Comparison of ENCODE assay signal across 32 cellular contexts in genomic region chr9:97512966-97513560, GRCh38. TPM values are rescaled to one million over a fixed set of nuclear protein-coding genes. Genes with fewer than 3 reads are reported as not detected.
"Had no signal": no experiment of that assay in that cellular context is flagged by ENCODE, and none has a peak within 500 bp of the region (broad histone marks: within the 10 kb centered on the region; RNA-seq: fewer than 3 reads in every experiment).

No MANE protein-coding gene starts in this region.

- H3K36me3 Mint-ChIP-seq: activated naive CD4-positive, alpha-beta T cell treated with anti-CD3 and anti-CD28 coated beads, Interleukin-2, amount 50 U/mL, for 72 hours; natural killer cell treated with Interleukin-12 subunit alpha and Interleukin-12 subunit beta and Interleukin-15 and Interleukin-18, amount 100 ng/mL, for 72 hours; stimulated activated naive B cell treated with anti-CD40 and anti-IgM and Interleukin-4, amounts not matched to agents 10 μg/mL and 1 μg/mL and 100 μg/mL, for 72 hours had no signal

- ATAC-seq: activated CD4-positive, CD25-positive, alpha-beta regulatory T cell treated with anti-CD3 and anti-CD28 coated beads, Interleukin-2, amount 50 U/mL, for 24 hours; activated naive CD4-positive, alpha-beta T cell treated with anti-CD3 and anti-CD28 coated beads, Interleukin-2, amount 50 U/mL, for 72 hours; gastroesophageal sphincter; left colon; mucosa of descending colon; natural killer cell treated with Interleukin-12 subunit alpha and Interleukin-12 subunit beta and Interleukin-15 and Interleukin-18, amount 100 ng/mL, for 72 hours; stimulated activated naive B cell treated with anti-CD40 and anti-IgM and Interleukin-4, amounts not matched to agents 10 μg/mL and 1 μg/mL and 100 μg/mL, for 72 hours; upper lobe of right lung had no signal

- H3K36me3 ChIP-seq: breast epithelium, ovary, upper lobe of right lung, WERI-Rb-1 had no signal

- H3K4me3 ChIP-seq: breast epithelium, gastroesophageal sphincter, hepatocyte, lung, mucosa of descending colon, ovary, smooth muscle cell, stomach, tibial artery, upper lobe of right lung had no signal

- H3K79me2 ChIP-seq: hepatocyte had no signal

- H3K4me1 Mint-ChIP-seq: central memory CD8-positive, alpha-beta T cell had no signal

- H3K4me3 Mint-ChIP-seq: activated CD4-positive, alpha-beta memory T cell treated with anti-CD3 and anti-CD28 coated beads, Interleukin-2, amount 10 ng/mL, durations not matched to agents 7 days and 5 days; central memory CD8-positive, alpha-beta T cell; natural killer cell treated with Interleukin-12 subunit alpha and Interleukin-12 subunit beta and Interleukin-15 and Interleukin-18, amount 100 ng/mL, for 72 hours; stimulated activated naive B cell treated with anti-CD40 and anti-IgM and Interleukin-4, amounts not matched to agents 10 μg/mL and 1 μg/mL and 100 μg/mL, for 72 hours; T-helper 1 cell treated with Interleukin-12 subunit alpha and Interleukin-12 subunit beta and Interleukin-4 antibody, amounts not matched to agents 30 μg/mL and 1 μg/mL, for 36 hours had no signal

- H3K27me3 ChIP-seq: breast epithelium, gastroesophageal sphincter, hepatocyte, ovary, stomach, tibial artery, upper lobe of right lung had no signal

- H3K27ac ChIP-seq: breast epithelium, hepatocyte, ovary, stomach, tibial artery, upper lobe of right lung, WERI-Rb-1 had no signal

- H3K9me3 Mint-ChIP-seq: activated CD4-positive, alpha-beta memory T cell treated with anti-CD3 and anti-CD28 coated beads, Interleukin-2, amount 10 ng/mL, durations not matched to agents 7 days and 5 days; activated naive CD4-positive, alpha-beta T cell treated with anti-CD3 and anti-CD28 coated beads, Interleukin-2, amount 50 U/mL, for 72 hours; activated T-helper 2 cell treated with anti-CD3 and anti-CD28 coated beads, Interferon-gamma antibody, Interleukin-2, Interleukin-4, amounts not matched to agents 10 μg/mL and 5 μg/mL and 100 μg/mL, durations not matched to agents 14 hours and 24 hours and 36 hours; central memory CD8-positive, alpha-beta T cell; natural killer cell treated with Interleukin-12 subunit alpha and Interleukin-12 subunit beta and Interleukin-15 and Interleukin-18, amount 100 ng/mL, for 72 hours; stimulated activated naive B cell treated with anti-CD40 and anti-IgM and Interleukin-4, amounts not matched to agents 10 μg/mL and 1 μg/mL and 100 μg/mL, for 72 hours; T-helper 1 cell treated with Interleukin-12 subunit alpha and Interleukin-12 subunit beta and Interleukin-4 antibody, amounts not matched to agents 30 μg/mL and 1 μg/mL, for 36 hours had no signal

- H3K27ac Mint-ChIP-seq: activated CD4-positive, alpha-beta memory T cell treated with anti-CD3 and anti-CD28 coated beads, Interleukin-2, amount 10 ng/mL, durations not matched to agents 7 days and 5 days; activated naive CD4-positive, alpha-beta T cell treated with anti-CD3 and anti-CD28 coated beads, Interleukin-2, amount 50 U/mL, for 72 hours; activated T-helper 2 cell treated with anti-CD3 and anti-CD28 coated beads, Interferon-gamma antibody, Interleukin-2, Interleukin-4, amounts not matched to agents 10 μg/mL and 5 μg/mL and 100 μg/mL, durations not matched to agents 14 hours and 24 hours and 36 hours; natural killer cell treated with Interleukin-12 subunit alpha and Interleukin-12 subunit beta and Interleukin-15 and Interleukin-18, amount 100 ng/mL, for 72 hours; progenitor cell of endocrine pancreas; stimulated activated naive B cell treated with anti-CD40 and anti-IgM and Interleukin-4, amounts not matched to agents 10 μg/mL and 1 μg/mL and 100 μg/mL, for 72 hours had no signal

- H3K4me2 ChIP-seq: hepatocyte, smooth muscle cell had no signal

- H3K9me3 ChIP-seq: breast epithelium, gastroesophageal sphincter, mucosa of descending colon, ovary, stomach, tibial artery, upper lobe of right lung had no signal

- DNase-seq: activated CD4-positive, alpha-beta memory T cell treated with anti-CD3 and anti-CD28 coated beads, Interleukin-2, amount 10 ng/mL, durations not matched to agents 7 days and 5 days; activated CD4-positive, alpha-beta T cell treated with anti-CD3 and anti-CD28 coated beads for 48 hours; activated T-cell treated with anti-CD3 and anti-CD28 coated beads, Interleukin-2, amount 50 U/mL, for 48 hours; dermis blood vessel endothelial cell; effector CD8-positive, alpha-beta T cell; left colon; mucosa of descending colon; retina; stimulated activated CD4-positive, alpha-beta T cell treated with anti-CD3 and anti-CD28 coated beads, Interleukin-1b, Interleukin-23, amount 100 ng/mL, for 48 hours; stimulated activated CD4-positive, alpha-beta T cell treated with anti-CD3 and anti-CD28 coated beads, Interleukin-4, amount 100 ng/mL, for 4 hours; stimulated activated CD8-positive, alpha-beta memory T cell treated with anti-CD3 and anti-CD28 coated beads, Interleukin-4, amount 100 ng/mL, for 48 hours; stimulated activated naive B cell treated with anti-CD40 and anti-IgM and Interleukin-4, amounts not matched to agents 10 μg/mL and 1 μg/mL and 100 μg/mL, for 72 hours; stomach; SW 1271; T1000; upper lobe of right lung; WERI-Rb-1 had no signal

- H3K4me1 ChIP-seq: breast epithelium had no signal

RNA-seq across cellular contexts. Expression of gene TMOD1, which starts 11.6 kb away (rescaled TPM):
- polyA plus RNA-seq: keratinocyte had no signal
